16 cellular contexts compared by ENCODE assay signal in the genomic region with DNA sequence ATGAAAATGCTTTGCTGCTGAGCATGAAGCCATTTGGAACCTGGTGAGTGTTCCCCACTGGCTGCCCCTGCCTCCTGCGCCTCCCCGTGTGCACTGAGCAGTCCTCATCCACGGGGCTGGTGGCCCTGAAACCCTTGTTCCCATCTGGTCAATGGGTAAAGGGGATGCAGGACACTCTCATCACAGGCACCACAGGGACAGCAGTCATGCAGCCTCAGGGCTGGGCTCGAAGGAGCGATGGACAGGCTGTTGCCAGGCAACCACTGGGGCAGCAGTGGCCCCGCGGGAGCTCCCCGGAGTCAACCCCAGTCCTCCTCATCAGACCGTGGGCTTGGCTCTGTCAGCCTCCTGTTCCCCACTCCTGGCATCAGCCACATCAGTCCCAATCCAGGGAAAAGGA.
"Had no signal": no experiment of that assay in that cellular context is flagged by ENCODE, and none has a peak within 500 bp of the region (broad histone marks: within the 10 kb centered on the region; RNA-seq: fewer than 3 reads in every experiment).

No MANE protein-coding gene starts in this region.

- H3K27me3 ChIP-seq: testis had no signal

- H3K9me3 Mint-ChIP-seq: activated CD4-positive, alpha-beta memory T cell treated with anti-CD3 and anti-CD28 coated beads, Interleukin-2, amount 10 ng/mL, durations not matched to agents 7 days and 5 days; effector memory CD8-positive, alpha-beta T cell; type B pancreatic cell had no signal

- H3K36me3 ChIP-seq: prostate gland had no signal

- H3K4me1 Mint-ChIP-seq: activated CD4-positive, alpha-beta memory T cell treated with anti-CD3 and anti-CD28 coated beads, Interleukin-2, amount 10 ng/mL, durations not matched to agents 7 days and 5 days; activated CD8-positive, alpha-beta memory T cell treated with anti-CD3 and anti-CD28 coated beads, Interleukin-2, amount 10 ng/mL, durations not matched to agents 7 days and 5 days had no signal

- DNase-seq: activated CD4-positive, alpha-beta memory T cell treated with anti-CD3 and anti-CD28 coated beads, Interleukin-2, amount 10 ng/mL, durations not matched to agents 7 days and 5 days; activated CD4-positive, alpha-beta T cell treated with anti-CD3 and anti-CD28 coated beads for 48 hours; activated CD4-positive, CD25-positive, alpha-beta regulatory T cell; activated CD8-positive, alpha-beta memory T cell treated with anti-CD3 and anti-CD28 coated beads, Interleukin-2, amount 10 ng/mL, durations not matched to agents 7 days and 5 days; caudate nucleus; effector memory CD8-positive, alpha-beta T cell; left cardiac atrium; midbrain; right cardiac atrium; small intestine; stimulated activated CD4-positive, alpha-beta T cell treated with anti-CD3 and anti-CD28 coated beads, Interleukin-4, amount 100 ng/mL, for 1 hour; testis had no signal

- H3K4me1 ChIP-seq: prostate gland, testis had no signal

- H3K4me3 ChIP-seq: lung, prostate gland, testis had no signal

- H3K9me3 ChIP-seq: prostate gland, testis had no signal

- H3K4me3 Mint-ChIP-seq: activated CD4-positive, alpha-beta memory T cell treated with anti-CD3 and anti-CD28 coated beads, Interleukin-2, amount 10 ng/mL, durations not matched to agents 7 days and 5 days; activated CD8-positive, alpha-beta memory T cell treated with anti-CD3 and anti-CD28 coated beads, Interleukin-2, amount 10 ng/mL, durations not matched to agents 7 days and 5 days; activated naive CD8-positive, alpha-beta T cell; effector memory CD8-positive, alpha-beta T cell; type B pancreatic cell had no signal

- ATAC-seq: activated CD8-positive, alpha-beta memory T cell treated with anti-CD3 and anti-CD28 coated beads, Interleukin-2, amount 10 ng/mL, durations not matched to agents 7 days and 5 days; effector memory CD8-positive, alpha-beta T cell had no signal

- H3K27ac ChIP-seq: prostate gland, testis had no signal

- H3K36me3 Mint-ChIP-seq: activated CD8-positive, alpha-beta memory T cell treated with anti-CD3 and anti-CD28 coated beads, Interleukin-2, amount 10 ng/mL, durations not matched to agents 7 days and 5 days; activated naive CD8-positive, alpha-beta T cell; type B pancreatic cell had no signal

- H3K27ac Mint-ChIP-seq: activated CD4-positive, alpha-beta memory T cell treated with anti-CD3 and anti-CD28 coated beads, Interleukin-2, amount 10 ng/mL, durations not matched to agents 7 days and 5 days; activated CD8-positive, alpha-beta memory T cell treated with anti-CD3 and anti-CD28 coated beads, Interleukin-2, amount 10 ng/mL, durations not matched to agents 7 days and 5 days; activated naive CD8-positive, alpha-beta T cell; effector memory CD8-positive, alpha-beta T cell; type B pancreatic cell had no signal
